1 cellular context compared by ENCODE assay signal in genomic region chr11:108223449-108224149, GRCh38.
TF ChIP-seq lines count a peak whose summit lies in the region.

No MANE protein-coding gene starts in this region.

TF ChIP-seq in GM12878, 131 proteins besides CTCF, POLR2A, EP300 and RAD21 (continued from another document):
- TF ChIP-seq ZBTB11 (CRISPR knock-in tag; IDR thresholded peaks at IDR 0.05) (no peak), NR2F1 (conservative IDR thresholded peaks at IDR 0.05) (no peak), SIN3A (IDR thresholded peaks at IDR 0.05; ENCODE audit: low read depth, low read length) (peak; percentile 29; the same call in 1 of the 2 replicates), USF1 (IDR thresholded peaks at IDR 0.05; ENCODE audit: borderline replicate concordance, extremely low read length, insufficient read depth, low read depth, low read length) (no peak), BACH1 (IDR thresholded peaks at IDR 0.05; ENCODE audit: borderline replicate concordance) (no peak), SP1 (IDR thresholded peaks at IDR 0.05; ENCODE audit: low read depth, low read length) (no peak), NFXL1 (IDR thresholded peaks at IDR 0.05; ENCODE audit: borderline replicate concordance) (no peak), EED (IDR thresholded peaks at IDR 0.05; ENCODE audit: low read depth) (peak; percentile 70; the same call in 1 of the 2 replicates), CEBPZ (IDR thresholded peaks at IDR 0.05; ENCODE audit: low read depth, low read length) (no peak), IKZF2 (IDR thresholded peaks at IDR 0.05) (peak; percentile 52 to 53; a peak in 3 of 4 replicates)
